Comparison of ENCODE assay signal across 25 cellular contexts in the genomic region with DNA sequence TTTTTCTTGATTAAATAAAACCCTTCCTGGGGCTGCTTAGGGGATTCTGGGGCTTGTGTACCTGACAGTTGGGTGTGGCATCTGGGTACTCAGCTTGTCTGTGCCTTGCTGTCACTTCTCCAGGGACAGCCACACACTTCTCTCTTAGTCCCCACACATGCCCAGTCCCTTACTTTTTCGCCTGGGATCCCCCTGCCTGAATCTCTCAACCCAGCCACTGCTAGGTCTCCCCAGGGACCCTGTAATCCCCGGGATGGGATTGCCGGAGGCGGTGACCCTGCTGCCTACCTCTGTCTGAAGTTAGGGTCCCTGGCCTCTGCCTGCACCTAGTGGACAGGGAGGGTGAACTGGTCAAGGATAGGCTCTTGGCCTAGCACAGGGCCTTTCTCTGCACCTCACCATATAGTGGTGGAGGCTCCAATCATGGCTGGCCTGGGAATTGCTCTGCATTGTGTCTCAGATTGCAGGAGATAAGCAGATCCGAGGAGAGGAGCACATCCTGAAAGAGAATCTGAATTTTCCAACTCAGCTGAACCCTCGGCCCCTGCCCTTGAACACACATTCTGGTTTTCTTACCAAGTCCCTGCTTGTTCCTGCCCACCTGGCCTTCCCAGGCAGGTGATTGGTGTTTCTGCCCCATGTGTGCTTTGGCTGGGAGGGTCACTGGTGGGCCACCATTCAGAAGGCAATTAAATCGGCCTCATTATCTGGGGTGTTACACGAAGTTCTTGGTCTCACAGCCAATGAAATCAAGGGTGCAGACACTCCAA. TPM values are rescaled to one million over a fixed set of nuclear protein-coding genes. Genes with fewer than 3 reads are reported as not detected.
"Had no signal": no experiment of that assay in that cellular context is flagged by ENCODE, and none has a peak within 500 bp of the region (broad histone marks: within the 10 kb centered on the region; RNA-seq: fewer than 3 reads in every experiment).

No MANE protein-coding gene starts in this region.

- H3K36me3 Mint-ChIP-seq: immature natural killer cell; naive B cell; natural killer cell; stimulated activated naive B cell treated with anti-CD40 and anti-IgM and Interleukin-4, amounts not matched to agents 10 μg/mL and 1 μg/mL and 100 μg/mL, for 72 hours had no signal

- ATAC-seq: natural killer cell; psoas muscle; right lobe of liver; stimulated activated naive B cell treated with anti-CD40 and anti-IgM and Interleukin-4, amounts not matched to agents 10 μg/mL and 1 μg/mL and 100 μg/mL, for 72 hours; stimulated activated naive CD8-positive, alpha-beta T cell treated with anti-CD3 and anti-CD28 coated beads, Interleukin-15, Interleukin-2, amounts not matched to agents 100 U/mL and 50 U/mL, for 24 hours had no signal

- DNase-seq: hypothalamus; immature natural killer cell; left ventricle myocardium inferior; mesendoderm; naive B cell; natural killer cell; nephron progenitor cell; psoas muscle; right lobe of liver; stimulated activated CD4-positive, alpha-beta T cell treated with anti-CD3 and anti-CD28 coated beads, Interleukin-12 subunit alpha, Interleukin-12 subunit beta, amount 100 ng/mL, for 4 hours; stimulated activated CD4-positive, alpha-beta T cell treated with anti-CD3 and anti-CD28 coated beads, Interleukin-15, amount 100 ng/mL, for 24 hours; stimulated activated CD4-positive, alpha-beta T cell treated with anti-CD3 and anti-CD28 coated beads, Interleukin-2, amount 100 ng/mL, for 24 hours; stimulated activated CD4-positive, alpha-beta T cell treated with anti-CD3 and anti-CD28 coated beads, Interleukin-4, amount 100 ng/mL, for 1 hour; stimulated activated naive B cell treated with anti-CD40 and anti-IgM and Interleukin-4, amounts not matched to agents 10 μg/mL and 1 μg/mL and 100 μg/mL, for 72 hours; stimulated activated naive CD8-positive, alpha-beta T cell treated with anti-CD3 and anti-CD28 coated beads, Interleukin-15, Interleukin-2, amounts not matched to agents 100 U/mL and 50 U/mL, for 24 hours; stomach; testis; thyroid gland; transverse colon had no signal

- H3K9me3 ChIP-seq: left ventricle myocardium inferior, psoas muscle, right lobe of liver, testis, thyroid gland had no signal

- H3K4me1 ChIP-seq: neural progenitor cell, parathyroid adenoma, psoas muscle, right lobe of liver, testis, thyroid gland, transverse colon had no signal

- H3K4me3 Mint-ChIP-seq: immature natural killer cell; mesothelial cell of epicardium; naive B cell; natural killer cell; nephron progenitor cell; neural progenitor cell; stimulated activated naive B cell treated with anti-CD40 and anti-IgM and Interleukin-4, amounts not matched to agents 10 μg/mL and 1 μg/mL and 100 μg/mL, for 72 hours had no signal

- H3K27me3 ChIP-seq: neural progenitor cell, right lobe of liver, testis, thyroid gland had no signal

- H3K27ac Mint-ChIP-seq: immature natural killer cell; mesothelial cell of epicardium; naive B cell; natural killer cell; nephron progenitor cell; neural progenitor cell; stimulated activated naive B cell treated with anti-CD40 and anti-IgM and Interleukin-4, amounts not matched to agents 10 μg/mL and 1 μg/mL and 100 μg/mL, for 72 hours had no signal

- H3K4me3 ChIP-seq: left ventricle myocardium inferior, lung, neural progenitor cell, psoas muscle, right lobe of liver, smooth muscle cell, stomach, testis, thyroid gland, transverse colon, upper lobe of left lung had no signal

- H3K27ac ChIP-seq: left ventricle myocardium inferior, neural progenitor cell, parathyroid adenoma, psoas muscle, right lobe of liver, stomach, testis, thyroid gland, transverse colon, upper lobe of left lung had no signal

- H3K4me1 Mint-ChIP-seq: immature natural killer cell; mesothelial cell of epicardium; naive B cell; natural killer cell; nephron progenitor cell; neural progenitor cell; stimulated activated naive B cell treated with anti-CD40 and anti-IgM and Interleukin-4, amounts not matched to agents 10 μg/mL and 1 μg/mL and 100 μg/mL, for 72 hours had no signal

- H3K36me3 ChIP-seq: left ventricle myocardium inferior, neural progenitor cell, right lobe of liver, stomach, thyroid gland, transverse colon, upper lobe of left lung had no signal

RNA-seq across cellular contexts. Expression of a gene that starts 8.7 kb away (rescaled TPM):
- total RNA-seq: mesothelial cell of epicardium, smooth muscle cell had no signal
